10 cellular contexts compared by ENCODE assay signal in the genomic region with DNA sequence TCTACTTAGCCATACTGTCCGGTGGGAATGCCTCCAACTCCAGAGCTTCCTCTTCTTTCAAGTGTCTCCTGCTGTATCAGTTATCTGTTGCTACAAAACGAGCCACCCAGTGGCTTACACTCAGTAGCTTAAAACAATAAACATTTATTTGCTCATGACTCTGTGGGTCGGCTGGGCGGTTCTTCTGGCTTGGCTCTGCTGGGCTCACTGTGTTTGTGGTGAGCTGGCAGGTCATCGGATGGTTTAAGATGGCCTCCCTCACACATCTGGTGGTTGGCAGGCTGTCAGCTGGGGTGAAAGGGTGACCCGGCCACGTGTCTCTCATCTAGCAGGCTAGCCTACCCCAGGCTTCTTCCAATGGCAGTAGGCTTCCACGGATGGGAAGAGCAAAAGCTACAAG.
DNase-seq lines count a peak whose midpoint lies in the region; ATAC-seq and TF ChIP-seq lines count a peak whose summit lies in the region.
"Had no signal": no experiment of that assay in that cellular context is flagged by ENCODE, and none has a peak within 500 bp of the region (broad histone marks: within the 10 kb centered on the region; RNA-seq: fewer than 3 reads in every experiment).

No MANE protein-coding gene starts in this region.

- H3K4me1 Mint-ChIP-seq in HFFc6 (ENCODE audit: low read depth): peaks cover 18% of the 10 kb centered on the region
- peaks cover 5% of the 10 kb centered on the region for H3K4me1 Mint-ChIP-seq in mesothelial cell of epicardium

- H3K27me3 ChIP-seq in HAP-1 (ENCODE audit: low read depth): no peaks in the 10 kb centered on the region

- H3K9me3 ChIP-seq in HAP-1: no peaks in the 10 kb centered on the region

- no peaks in the 10 kb centered on the region for H3K36me3 Mint-ChIP-seq in HFFc6 (ENCODE audit: low read depth)
- no peaks in the 10 kb centered on the region for H3K36me3 Mint-ChIP-seq in mesothelial cell of epicardium
- H3K36me3 Mint-ChIP-seq: activated CD4-positive, alpha-beta memory T cell treated with anti-CD3 and anti-CD28 coated beads for 36 hours had no signal

- H3K36me3 ChIP-seq in HAP-1 (replicated peaks): no peaks in the 10 kb centered on the region; the same call in 1 of the 2 replicates

- H3K9me3 Mint-ChIP-seq in HFFc6 (no peaks in the 10 kb centered on the region), mesothelial cell of epicardium (no peaks in the 10 kb centered on the region)
- H3K9me3 Mint-ChIP-seq: activated CD4-positive, alpha-beta memory T cell treated with anti-CD3 and anti-CD28 coated beads for 36 hours; GM23338 had no signal

- no peak overlapping the region for H3K4me3 ChIP-seq in HAP-1
- H3K4me3 ChIP-seq: GM23338 had no signal

- peaks cover 26% of the 10 kb centered on the region for H3K27me3 Mint-ChIP-seq in HFFc6 (ENCODE audit: insufficient read depth)
- H3K27me3 Mint-ChIP-seq in mesothelial cell of epicardium (ENCODE audit: low read depth): peaks cover 5% of the 10 kb centered on the region

- peak; percentile 34 for DNase-seq in ACHN
- peak; percentile 96 for DNase-seq in HFFc6
- peak; percentile 97 for DNase-seq in brain pericyte (ENCODE audit: low read depth, low spot score)
- DNase-seq in mesothelial cell of epicardium (ENCODE audit: low spot score in 2 of 2, unreplicated experiment in 2 of 2): no peak
- no peak for DNase-seq in retina
- no peak for DNase-seq in HAP-1 (ENCODE audit: low spot score in 2 of 2)
- DNase-seq in stimulated activated naive CD4-positive, alpha-beta T cell (lab: John Stamatoyannopoulos, UW): no peak
- DNase-seq: activated CD4-positive, alpha-beta memory T cell treated with anti-CD3 and anti-CD28 coated beads for 36 hours had no signal

- TF ChIP-seq CTCF in HFFc6 (IDR thresholded peaks at IDR 0.05): peak; percentile 57; the same call in 1 of the 2 replicates
- no peak for TF ChIP-seq CTCF in mesothelial cell of epicardium (IDR thresholded peaks at IDR 0.05; ENCODE audit: unreplicated experiment)

- peaks cover 12% of the 10 kb centered on the region for H3K4me1 ChIP-seq in HAP-1

- H3K27ac Mint-ChIP-seq in HFFc6 (peak overlapping the region; percentile 62), mesothelial cell of epicardium (no peak overlapping the region)
- H3K27ac Mint-ChIP-seq: activated CD4-positive, alpha-beta memory T cell treated with anti-CD3 and anti-CD28 coated beads for 36 hours; GM23338 had no signal

- H3K4me3 Mint-ChIP-seq in HFFc6 (peak overlapping the region; percentile 78), mesothelial cell of epicardium (peak overlapping the region; percentile 4)
- H3K4me3 Mint-ChIP-seq: activated CD4-positive, alpha-beta memory T cell treated with anti-CD3 and anti-CD28 coated beads for 36 hours; GM23338 had no signal

- in situ Hi-C loops in ACHN (cut with HindIII; ENCODE audit: low pct_ligation_motif_present, low pct_unique_long_range_greater_than_20kb, low sequenced_read_pairs) (no loop called here), HAP-1 (cut with MboI; ENCODE audit: low sequenced_read_pairs) (loop anchor here (5.0 to 10.0 kb wide), 2 partner anchors 222 to 269 kb away; no protein-coding TSS in a partner anchor)

- ATAC-seq in HG02623 (IDR thresholded peaks at IDR 0.05; ENCODE audit: unreplicated experiment): no peak
- ATAC-seq: GM23338 had no signal

Comparison
In these comparisons a context has a peak if more than half of its experiments do, and no peak if none do; other contexts are left out.
1. DNase-seq: peak in ACHN (single experiment), HFFc6 (single experiment) and brain pericyte (single experiment); none in mesothelial cell of epicardium (0 of 2), retina (single experiment), HAP-1 (0 of 2) and stimulated activated naive CD4-positive, alpha-beta T cell (0 of 6).